In genomic region chr3:131033480-131034080, GRCh38 we compare ENCODE assay signal across 8 cellular contexts. TPM values are rescaled to one million over a fixed set of nuclear protein-coding genes. Genes with fewer than 3 reads are reported as not detected.
A peak's percentile ranks its signal among the peaks of the same experiment; 100 is the strongest.
DNase-seq lines count a peak whose midpoint lies in the region; ATAC-seq and TF ChIP-seq lines count a peak whose summit lies in the region.

No MANE protein-coding gene starts in this region.

- peak; percentile 56; the same call in 2 of the 3 replicates for TF ChIP-seq CTCF in GM12872 (IDR thresholded peaks at IDR 0.05; ENCODE audit: insufficient read depth, low read depth, low read length)
- peak; percentile 90 for TF ChIP-seq CTCF in KMS-11 (conservative IDR thresholded peaks at IDR 0.05; ENCODE audit: low read depth, low read length)
- peak; percentile 12 to 56 (median 52) for TF ChIP-seq CTCF in prostate gland (IDR thresholded peaks at IDR 0.05)
- TF ChIP-seq CTCF in omental fat pad (IDR thresholded peaks at IDR 0.05), result no peak

- DNase-seq in Ammon's horn (ENCODE audit: low spot score) (peak; percentile 15), SK-N-DZ (ENCODE audit: low spot score) (peak; percentile 50), fibroblast of gingiva (ENCODE audit: low read depth) (peak; percentile 36), prostate gland (ENCODE audit: low spot score) (no peak), omental fat pad (ENCODE audit: low spot score) (no peak), activated T-cell treated with anti-CD3 and anti-CD28 coated beads for 4 hours (no peak)

- H3K27ac ChIP-seq in KMS-11 (no peak overlapping the region), prostate gland (no peak overlapping the region)

- no peak for ATAC-seq in omental fat pad (ENCODE audit: low FRiP score)

- no peak for TF ChIP-seq POLR2A in prostate gland (IDR thresholded peaks at IDR 0.05)

- no peaks in the 10 kb centered on the region for H3K4me1 ChIP-seq in KMS-11 (ENCODE audit: low read depth, poor library complexity, severe bottlenecking)
- no peaks in the 10 kb centered on the region for H3K4me1 ChIP-seq in prostate gland (replicated peaks)

- H3K79me2 ChIP-seq in KMS-11 (ENCODE audit: insufficient read depth, low read depth), result no peaks in the 10 kb centered on the region

- intact Hi-C loops in prostate gland (cut with DNase I), result no loop called here

- H3K9me3 ChIP-seq in prostate gland, result no peaks in the 10 kb centered on the region

- no peaks in the 10 kb centered on the region for H3K27me3 ChIP-seq in KMS-11 (ENCODE audit: insufficient read depth, low read depth)
- H3K27me3 ChIP-seq in prostate gland (replicated peaks; ENCODE audit: insufficient read depth), result no peaks in the 10 kb centered on the region

- no peak overlapping the region for H2AFZ ChIP-seq in KMS-11 (ENCODE audit: low read depth)

- 46% methylated on average over 1 of the region's 1 CpG for WGBS in prostate gland

- H3K4me2 ChIP-seq in KMS-11, result no peak overlapping the region

- no peak overlapping the region for H3K4me3 ChIP-seq in KMS-11 (IDR thresholded peaks at IDR 0.05; ENCODE audit: insufficient read depth, low read depth, low read length)
- H3K4me3 ChIP-seq in prostate gland, result no peak overlapping the region

- H3K9ac ChIP-seq in KMS-11, result no peak overlapping the region

- no peaks in the 10 kb centered on the region for H4K20me1 ChIP-seq in KMS-11 (ENCODE audit: insufficient read depth)

- H3K36me3 ChIP-seq in KMS-11 (ENCODE audit: insufficient read depth) (no peaks in the 10 kb centered on the region), prostate gland (no peaks in the 10 kb centered on the region)

RNA-seq across cellular contexts. Expression of gene NEK11, which starts 6.9 kb away (rescaled TPM):
- polyA plus RNA-seq in SK-N-DZ (2014; cell fraction: cytosol; rRNA removed), result 1.3 TPM in 2 replicates
- 1.5 and 2.2 TPM in 2 replicates for polyA plus RNA-seq in SK-N-DZ (2014; cell fraction: nucleus; rRNA removed)
- total RNA-seq in prostate gland (10 to 100 TPM in 1 of 2 donors, 1 to 10 TPM in 1; 7.4 to 14.0 TPM), omental fat pad (1 to 10 TPM; 4.1 to 8.2 (median 5.2) TPM)

RNA-seq across cellular contexts. Expression of gene ASTE1, which starts 7.0 kb away (rescaled TPM):
- 7.8 and 11.8 TPM in 2 replicates for polyA plus RNA-seq in SK-N-DZ (2014; cell fraction: cytosol; rRNA removed)
- 3.6 and 4.7 TPM in 2 replicates for polyA plus RNA-seq in SK-N-DZ (2014; cell fraction: nucleus; rRNA removed)
- 1 to 10 TPM; 6.1 to 7.7 TPM for total RNA-seq in prostate gland
- total RNA-seq in omental fat pad, result 1 to 10 TPM; 3.7 to 7.6 (median 5.7) TPM

Comparison
In these comparisons a context has a peak if more than half of its experiments do, and no peak if none do; other contexts are left out.
1. DNase-seq: peak in Ammon's horn (single experiment), SK-N-DZ (single experiment) and fibroblast of gingiva (single experiment); none in prostate gland (single experiment), omental fat pad (single experiment) and activated T-cell treated with anti-CD3 and anti-CD28 coated beads for 4 hours (single experiment).
2. CTCF ChIP-seq: peak in GM12872 (single experiment), KMS-11 (single experiment) and prostate gland (4 of 4); none in omental fat pad (0 of 3).